Comparison of ENCODE assay signal across 8 cellular contexts in the genomic region with DNA sequence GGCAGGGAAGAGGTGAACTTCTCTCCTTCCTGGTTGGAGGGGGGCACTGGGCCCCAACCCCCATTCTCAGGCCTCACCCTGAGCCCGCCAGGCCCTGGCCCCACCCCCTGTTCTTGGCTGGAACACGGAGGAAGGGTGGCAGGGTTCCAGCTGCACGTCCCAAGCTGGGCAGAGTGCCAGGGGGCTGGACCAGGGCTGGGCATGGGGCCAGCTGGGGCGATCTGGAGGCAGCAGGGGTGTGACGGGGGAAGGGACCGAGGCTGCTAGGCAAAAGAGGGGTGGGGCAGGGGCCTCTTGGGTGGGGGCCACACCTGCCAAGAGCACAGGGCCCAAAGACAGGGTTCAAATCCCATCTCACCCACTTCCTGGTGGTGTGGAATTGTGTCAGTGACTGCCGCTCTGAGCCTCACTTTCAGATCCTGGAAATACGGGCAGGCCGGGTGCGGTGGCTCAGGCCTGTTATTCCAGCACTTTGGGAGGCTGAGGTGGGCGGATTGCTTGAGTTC. TPM values are rescaled to one million over a fixed set of nuclear protein-coding genes. Genes with fewer than 3 reads are reported as not detected.
DNase-seq lines count a peak whose midpoint lies in the region; ATAC-seq, FAIRE-seq and TF ChIP-seq lines count a peak whose summit lies in the region.

No MANE protein-coding gene starts in this region.

- no peaks in the 10 kb centered on the region for H3K9me1 ChIP-seq in endothelial cell of umbilical vein (replicated peaks; ENCODE audit: control insufficient read depth, extremely low read depth, insufficient read depth, low read length)

- intact Hi-C loops in PC-9 (cut with micrococcal nuclease; ENCODE audit: unreplicated experiment) = loop anchor here (5.0 kb wide), 1 partner anchor 73 kb away; no protein-coding TSS in a partner anchor
- intact Hi-C loops in endothelial cell of umbilical vein (cut with micrococcal nuclease) = loop anchor here (1.0 to 2.0 kb wide), 3 partner anchors 10 to 48 kb away; a partner anchor contains a TSS

- no peak overlapping the region for H3K27ac ChIP-seq in PC-9
- peak overlapping the region; percentile 25 for H3K27ac ChIP-seq in endothelial cell of umbilical vein (ENCODE audit: insufficient read depth, low read depth, low read length)

- POLR2A ChIA-PET in PC-9 (lab: Charles Lee; ENCODE audit: unreplicated experiment) (interaction anchor here (0.6 kb wide), 1 partner anchor 22 kb away, joined by 8 read pairs; no protein-coding TSS in a partner anchor), endothelial cell of umbilical vein (lab: Charles Lee) (interaction anchor here (0.6 to 1.6 kb wide), 4 partner anchors 10 to 309 kb away, joined by 3 to 5 read pairs (median 3); no protein-coding TSS in a partner anchor)

- no peaks in the 10 kb centered on the region for H3K79me2 ChIP-seq in PC-9 (ENCODE audit: low read depth)
- H3K79me2 ChIP-seq in endothelial cell of umbilical vein (ENCODE audit: control insufficient read depth, insufficient read depth, low read length) = no peaks in the 10 kb centered on the region

- FAIRE-seq in endothelial cell of umbilical vein (lab: Jason Lieb, UNC) = peak; percentile 94

- H3K27me3 ChIP-seq in PC-9 (ENCODE audit: insufficient read depth, low read depth) (peaks cover 6% of the 10 kb centered on the region; the same call in 1 of the 2 replicates), endothelial cell of umbilical vein (ENCODE audit: control insufficient read depth in 2 of 2, insufficient read depth in 2 of 2, low read length in 2 of 2) (peaks cover 0 to 13% of the 10 kb centered on the region in 2 experiments)

- H3K9me3 ChIP-seq in PC-9 (ENCODE audit: insufficient read depth, low read depth) (no peaks in the 10 kb centered on the region), endothelial cell of umbilical vein (replicated peaks; ENCODE audit: control insufficient read depth, insufficient read depth, low read length) (no peaks in the 10 kb centered on the region)

- no peaks in the 10 kb centered on the region for H3K9me2 ChIP-seq in PC-9 (ENCODE audit: insufficient read depth)

- ATAC-seq in HG03135 (IDR thresholded peaks at IDR 0.05; ENCODE audit: unreplicated experiment) = no peak

- TF ChIP-seq POLR2A in endothelial cell of umbilical vein (IDR thresholded peaks at IDR 0.05; ENCODE audit: low read depth, low read length) = no peak

- H3K4me3 ChIP-seq in PC-9 = no peak overlapping the region; the same call in 1 of the 2 replicates
- no peak overlapping the region for H3K4me3 ChIP-seq in endothelial cell of umbilical vein (replicated peaks in 1 of 3; ENCODE audit: insufficient read depth in 1 of 3, low read depth in 1 of 3, low read length in 3 of 3)

- TF ChIP-seq CTCF in PC-9 (conservative IDR thresholded peaks at IDR 0.05) (no peak), endothelial cell of umbilical vein (IDR thresholded peaks at IDR 0.05; ENCODE audit: extremely low read depth in 1 of 2, insufficient read depth in 1 of 2, low read depth in 1 of 2, low read length in 2 of 2) (no peak)

- H2AFZ ChIP-seq in PC-9 = no peak overlapping the region
- H2AFZ ChIP-seq in endothelial cell of umbilical vein (ENCODE audit: low read depth, low read length) = peak overlapping the region; percentile 59

- dilution Hi-C loops in endothelial cell of umbilical vein (cut with MboI; ENCODE audit: extremely low pct_ligation_motif_present, low sequenced_read_pairs) = no loop called here

- peaks cover 26% of the 10 kb centered on the region; the same call in 1 of the 2 replicates for H3F3A ChIP-seq in PC-9 (ENCODE audit: insufficient read depth, low read depth)

- no peaks in the 10 kb centered on the region for H3K36me3 ChIP-seq in PC-9 (ENCODE audit: low read depth)
- H3K36me3 ChIP-seq in endothelial cell of umbilical vein (ENCODE audit: control insufficient read depth in 2 of 2, extremely low read depth in 1 of 2, insufficient read depth in 2 of 2, low read length in 2 of 2) = no peaks in the 10 kb centered on the region

- H3K9ac ChIP-seq in endothelial cell of umbilical vein (replicated peaks; ENCODE audit: extremely low read depth, insufficient read depth, low read length) = no peak overlapping the region

- DNase-seq in HT1080 (ENCODE audit: low read depth) = peak; percentile 76
- peak; percentile 74 to 98 for DNase-seq in PC-9
- peak; percentile 95 for DNase-seq in endothelial cell of umbilical vein (ENCODE audit: low read depth, low spot score)
- peak; percentile 95 for DNase-seq in midbrain (lab: John Stamatoyannopoulos, UW)
- no peak for DNase-seq in DMS114 treated with DMSO at 0.1 percent for 48 hours (lab: John Stamatoyannopoulos, UW; ENCODE audit: unreplicated experiment)
- DNase-seq in activated effector memory CD4-positive, alpha-beta T cell treated with Interleukin-2 at 50 U/mL for 16 hours = no peak
- DNase-seq in CD1c-positive myeloid dendritic cell (ENCODE audit: extremely low spot score) = no peak

- peak overlapping the region; percentile 54 for H3K4me2 ChIP-seq in PC-9
- peak overlapping the region; percentile 59 for H3K4me2 ChIP-seq in endothelial cell of umbilical vein (ENCODE audit: insufficient read depth, low read length)

- H4K20me1 ChIP-seq in PC-9 (ENCODE audit: insufficient read depth) (no peaks in the 10 kb centered on the region), endothelial cell of umbilical vein (replicated peaks; ENCODE audit: control insufficient read depth, extremely low read depth, insufficient read depth, low read length) (no peaks in the 10 kb centered on the region)

- BruUV-seq in PC-9 (replicated peaks; lab: Mats Ljungman, UMichigan) (no TSS peak), endothelial cell of umbilical vein (replicated peaks; lab: Mats Ljungman, UMichigan) (no TSS peak)

- CTCF ChIA-PET in PC-9 (lab: Charles Lee) (no interaction called here), endothelial cell of umbilical vein (lab: Charles Lee) (interaction anchor here (0.6 to 5.9 kb wide), 6 partner anchors 10 to 67 kb away, joined by 3 to 119 read pairs (median 8); a partner anchor contains a TSS)

- H3K4me1 ChIP-seq in PC-9 (replicated peaks; ENCODE audit: insufficient read depth) (peaks cover 29% of the 10 kb centered on the region), endothelial cell of umbilical vein (ENCODE audit: control insufficient read depth, extremely low read depth, insufficient read depth, low read length) (peaks cover 38% of the 10 kb centered on the region)

TF ChIP-seq in endothelial cell of umbilical vein, 7 proteins besides CTCF, POLR2A, EP300 and RAD21:
- TF ChIP-seq MYC (IDR thresholded peaks at IDR 0.05; ENCODE audit: low read depth, low read length) (no peak), FOS (IDR thresholded peaks at IDR 0.05; ENCODE audit: borderline replicate concordance, insufficient read depth, low read length) (no peak), POLR2AphosphoS5 (IDR thresholded peaks at IDR 0.05; ENCODE audit: insufficient read depth, low read depth, low read length) (peak; percentile 89), JUN (IDR thresholded peaks at IDR 0.05; ENCODE audit: borderline replicate concordance, insufficient read depth, insufficient read length, low read depth) (no peak)

RNA-seq across cellular contexts. Expression of a gene that starts 2.2 kb away (rescaled TPM):
- total RNA-seq in HT1080 (2014; rRNA removed; shearing (Covaris generic)) = not detected in 2 replicates
- not detected in 2 replicates for polyA plus RNA-seq in HT1080 (2015; cell fraction: cytosol; rRNA removed)
- polyA plus RNA-seq in HT1080 (2015; cell fraction: nucleus; rRNA removed) = 0.01 TPM in 1 of 2 replicates, not detected in the other
- total RNA-seq in PC-9 (2021) = 0.25 TPM in 1 of 2 replicates, not detected in the other
- 8.1 and 8.5 TPM in 2 replicates for total RNA-seq in endothelial cell of umbilical vein
- polyA plus RNA-seq in endothelial cell of umbilical vein = 5.6 and 8.5 TPM in 2 replicates
- 3.4 and 5.3 TPM in 2 replicates for polyA plus RNA-seq in endothelial cell of umbilical vein (2011; cell fraction: cytosol; rRNA removed)
- 14.1 and 15.9 TPM in 2 replicates for polyA plus RNA-seq in endothelial cell of umbilical vein (2011; cell fraction: nucleus; rRNA removed)
- polyA plus RNA-seq in endothelial cell of umbilical vein (2012) = 0.78 and 1.1 TPM in 2 replicates
- polyA minus RNA-seq in endothelial cell of umbilical vein = 5.6 and 9.1 TPM in 2 replicates
- polyA minus RNA-seq in endothelial cell of umbilical vein (2011; cell fraction: cytosol; rRNA and poly(A)+ RNA removed) = 0.31 TPM
- 12.1 and 14.6 TPM in 2 replicates for polyA minus RNA-seq in endothelial cell of umbilical vein (2011; cell fraction: nucleus; rRNA and poly(A)+ RNA removed)

RNA-seq across cellular contexts. Expression of a gene that starts 47.8 kb away (rescaled TPM):
- total RNA-seq in HT1080 (2014; rRNA removed; shearing (Covaris generic)) = 118 and 130 TPM in 2 replicates
- polyA plus RNA-seq in HT1080 (2015; cell fraction: cytosol; rRNA removed) = 86.4 and 92.0 TPM in 2 replicates
- 139 and 140 TPM in 2 replicates for polyA plus RNA-seq in HT1080 (2015; cell fraction: nucleus; rRNA removed)
- total RNA-seq in PC-9 (2021) (74.7 and 85.4 TPM in 2 replicates), endothelial cell of umbilical vein (102 and 114 TPM in 2 replicates)
- 157 and 172 TPM in 2 replicates for polyA plus RNA-seq in endothelial cell of umbilical vein
- polyA plus RNA-seq in endothelial cell of umbilical vein (2011; cell fraction: cytosol; rRNA removed) = 176 and 178 TPM in 2 replicates
- polyA plus RNA-seq in endothelial cell of umbilical vein (2011; cell fraction: nucleus; rRNA removed) = 344 and 359 TPM in 2 replicates
- 80.6 and 99.1 TPM in 2 replicates for polyA plus RNA-seq in endothelial cell of umbilical vein (2012)
- 147 and 200 TPM in 2 replicates for polyA minus RNA-seq in endothelial cell of umbilical vein
- 52.9 TPM for polyA minus RNA-seq in endothelial cell of umbilical vein (2011; cell fraction: cytosol; rRNA and poly(A)+ RNA removed)
- polyA minus RNA-seq in endothelial cell of umbilical vein (2011; cell fraction: nucleus; rRNA and poly(A)+ RNA removed) = 117 and 126 TPM in 2 replicates

Comparison
In these comparisons a context has a peak if more than half of its experiments do, and no peak if none do; other contexts are left out.
1. DNase-seq: peak in HT1080 (single experiment), PC-9 (2 of 2), endothelial cell of umbilical vein (single experiment) and midbrain (single experiment); none in DMS114 treated with DMSO at 0.1 percent for 48 hours (single experiment), activated effector memory CD4-positive, alpha-beta T cell treated with Interleukin-2 at 50 U/mL for 16 hours (single experiment) and CD1c-positive myeloid dendritic cell (single experiment).